8 cellular contexts compared by ENCODE assay signal in the genomic region with DNA sequence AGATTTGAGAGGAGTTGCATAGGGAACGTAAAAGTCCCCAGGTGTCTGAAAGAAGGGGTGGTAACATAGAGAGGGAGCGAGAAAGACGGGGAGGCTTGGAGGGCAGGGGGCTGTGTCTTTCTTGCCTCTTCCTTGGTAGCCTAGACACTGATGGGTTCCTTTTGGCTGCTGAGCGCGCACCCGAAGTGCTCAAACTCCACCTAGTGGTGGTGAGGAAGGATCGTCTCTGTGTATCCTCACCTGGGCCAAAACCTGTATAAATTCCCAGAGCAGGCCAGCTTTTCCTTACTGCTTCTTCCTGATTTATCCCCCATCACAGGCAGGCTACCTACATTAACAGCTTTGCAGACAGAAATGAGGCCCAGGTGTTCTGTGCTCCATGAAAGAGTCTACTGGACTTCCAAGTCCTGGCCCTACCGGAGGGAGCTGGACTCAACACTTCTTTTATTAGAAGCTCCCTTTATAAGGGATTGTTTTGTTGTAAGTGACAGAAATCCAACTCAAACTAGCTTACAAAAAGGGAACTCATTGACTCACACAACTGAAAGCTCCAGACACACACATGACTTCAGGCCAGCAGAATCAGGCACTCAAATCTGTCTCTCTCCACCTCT. TPM values are rescaled to one million over a fixed set of nuclear protein-coding genes. Genes with fewer than 3 reads are reported as not detected.
DNase-seq lines count a peak whose midpoint lies in the region; TF ChIP-seq lines count a peak whose summit lies in the region.

No MANE protein-coding gene starts in this region.

- H3K27me3 ChIP-seq in GM06990 (replicated peaks; ENCODE audit: control insufficient read depth, insufficient read depth, low read length) (no peaks in the 10 kb centered on the region), thyroid gland (no peaks in the 10 kb centered on the region)

- H3K36me3 ChIP-seq in GM06990 (ENCODE audit: control insufficient read depth, insufficient read depth, low read length) (no peaks in the 10 kb centered on the region), thyroid gland (no peaks in the 10 kb centered on the region)

- no peak overlapping the region for H3K4me3 ChIP-seq in GM06990 (replicated peaks; ENCODE audit: low read depth, low read length)
- H3K4me3 ChIP-seq in thyroid gland (replicated peaks in 1 of 3) = no peak overlapping the region

- intact Hi-C loops in activated T-helper 1 cell treated with anti-CD3 and anti-CD28 coated beads, Interleukin-12 subunit alpha, Interleukin-12 subunit beta, Interleukin-2, Interleukin-4 antibody, amounts not matched to agents 30 ng/mL and 10 ng/mL and 1 ng/mL, durations not matched to agents 14 hours and 24 hours and 36 hours (cut with micrococcal nuclease) = loop anchor here (1.0 to 2.0 kb wide), 7 partner anchors 12 to 206 kb away; a partner anchor contains a TSS
- intact Hi-C loops in thyroid gland (cut with DNase I) = loop anchor here (5.0 to 10.0 kb wide), 2 partner anchors 48 to 226 kb away; no protein-coding TSS in a partner anchor

- no peak overlapping the region for H3K4me3 Mint-ChIP-seq in activated T-helper 1 cell treated with anti-CD3 and anti-CD28 coated beads, Interleukin-12 subunit alpha, Interleukin-12 subunit beta, Interleukin-2, Interleukin-4 antibody, amounts not matched to agents 30 ng/mL and 10 ng/mL and 1 ng/mL, durations not matched to agents 14 hours and 24 hours and 36 hours

- TF ChIP-seq CTCF in GM06990 (IDR thresholded peaks at IDR 0.05; ENCODE audit: insufficient read depth, low read length, poor library complexity, severe bottlenecking) = peak; percentile 85
- TF ChIP-seq CTCF in thyroid gland (IDR thresholded peaks at IDR 0.05) = peak; percentile 48 to 89 (median 78)

- H3K4me1 Mint-ChIP-seq in activated T-helper 1 cell treated with anti-CD3 and anti-CD28 coated beads, Interleukin-12 subunit alpha, Interleukin-12 subunit beta, Interleukin-2, Interleukin-4 antibody, amounts not matched to agents 30 ng/mL and 10 ng/mL and 1 ng/mL, durations not matched to agents 14 hours and 24 hours and 36 hours (ENCODE audit: low read depth) = peaks cover 14% of the 10 kb centered on the region

- H3K36me3 Mint-ChIP-seq in activated T-helper 1 cell treated with anti-CD3 and anti-CD28 coated beads, Interleukin-12 subunit alpha, Interleukin-12 subunit beta, Interleukin-2, Interleukin-4 antibody, amounts not matched to agents 30 ng/mL and 10 ng/mL and 1 ng/mL, durations not matched to agents 14 hours and 24 hours and 36 hours (ENCODE audit: low read depth) = no peaks in the 10 kb centered on the region

- no peak for TF ChIP-seq POLR2A in thyroid gland (IDR thresholded peaks at IDR 0.05)

- no peaks in the 10 kb centered on the region for H3K27me3 Mint-ChIP-seq in activated T-helper 1 cell treated with anti-CD3 and anti-CD28 coated beads, Interleukin-12 subunit alpha, Interleukin-12 subunit beta, Interleukin-2, Interleukin-4 antibody, amounts not matched to agents 30 ng/mL and 10 ng/mL and 1 ng/mL, durations not matched to agents 14 hours and 24 hours and 36 hours (ENCODE audit: insufficient read depth)

- 12 to 16% methylated on average over 8 of the region's 8 CpGs for WGBS in thyroid gland, 2 donors

- no peaks in the 10 kb centered on the region for H3K9me3 ChIP-seq in thyroid gland

- peak overlapping the region; percentile 21 for H3K27ac Mint-ChIP-seq in activated T-helper 1 cell treated with anti-CD3 and anti-CD28 coated beads, Interleukin-12 subunit alpha, Interleukin-12 subunit beta, Interleukin-2, Interleukin-4 antibody, amounts not matched to agents 30 ng/mL and 10 ng/mL and 1 ng/mL, durations not matched to agents 14 hours and 24 hours and 36 hours

- no peaks in the 10 kb centered on the region for H3K9me3 Mint-ChIP-seq in activated T-helper 1 cell treated with anti-CD3 and anti-CD28 coated beads, Interleukin-12 subunit alpha, Interleukin-12 subunit beta, Interleukin-2, Interleukin-4 antibody, amounts not matched to agents 30 ng/mL and 10 ng/mL and 1 ng/mL, durations not matched to agents 14 hours and 24 hours and 36 hours

- H3K27ac ChIP-seq in thyroid gland = no peak overlapping the region

- no peak for DNase-seq in GM06990 (ENCODE audit: extremely low read depth, insufficient read length)
- peak; percentile 71 for DNase-seq in HuH-7 (ENCODE audit: low spot score)
- peak; percentile 83 for DNase-seq in RKO (ENCODE audit: low spot score)
- peak; percentile 39 for DNase-seq in activated T-helper 1 cell treated with anti-CD3 and anti-CD28 coated beads, Interleukin-12 subunit alpha, Interleukin-12 subunit beta, Interleukin-2, Interleukin-4 antibody, amounts not matched to agents 30 ng/mL and 10 ng/mL and 1 ng/mL, durations not matched to agents 14 hours and 24 hours and 36 hours (ENCODE audit: low spot score)
- peak; percentile 39 for DNase-seq in fibroblast of the conjunctiva (ENCODE audit: low read depth)
- peak in 49 of 56 donors; percentile 6 to 75 (median 34) for DNase-seq in nucleus accumbens (lab: John Stamatoyannopoulos, UW)
- peak; percentile 52 to 60 for DNase-seq in thyroid gland
- DNase-seq in NCI-H187 treated with DMSO at 0.1 percent for 48 hours (lab: John Stamatoyannopoulos, UW) = no peak

- peaks cover 0 to 3% of the 10 kb centered on the region in 2 donors for H3K4me1 ChIP-seq in thyroid gland

RNA-seq across cellular contexts. Expression of a gene that starts 5.5 kb away (rescaled TPM):
- 5.3 and 5.5 TPM in 2 replicates for total RNA-seq in activated T-helper 1 cell treated with anti-CD3 and anti-CD28 coated beads, Interleukin-12 subunit alpha, Interleukin-12 subunit beta, Interleukin-2, Interleukin-4 antibody, amounts not matched to agents 30 ng/mL and 10 ng/mL and 1 ng/mL, durations not matched to agents 14 hours and 24 hours and 36 hours
- 10 to 100 TPM in 1 of 4 donors, 1 to 10 TPM in 3; 2.9 to 12.7 (median 5.9) TPM for total RNA-seq in thyroid gland

RNA-seq across cellular contexts. Expression of a gene that starts 9.3 kb away (rescaled TPM):
- not detected in 2 replicates for total RNA-seq in activated T-helper 1 cell treated with anti-CD3 and anti-CD28 coated beads, Interleukin-12 subunit alpha, Interleukin-12 subunit beta, Interleukin-2, Interleukin-4 antibody, amounts not matched to agents 30 ng/mL and 10 ng/mL and 1 ng/mL, durations not matched to agents 14 hours and 24 hours and 36 hours
- total RNA-seq in thyroid gland = 1 to 10 TPM; 4.3 to 9.8 (median 6.8) TPM

RNA-seq across cellular contexts. Expression of a gene that starts 12.3 kb away (rescaled TPM):
- total RNA-seq in activated T-helper 1 cell treated with anti-CD3 and anti-CD28 coated beads, Interleukin-12 subunit alpha, Interleukin-12 subunit beta, Interleukin-2, Interleukin-4 antibody, amounts not matched to agents 30 ng/mL and 10 ng/mL and 1 ng/mL, durations not matched to agents 14 hours and 24 hours and 36 hours = 52.9 and 57.9 TPM in 2 replicates
- 10 to 100 TPM; 18.9 to 30.2 (median 22.4) TPM for total RNA-seq in thyroid gland

RNA-seq across cellular contexts. Expression of a gene that starts 38.9 kb away (rescaled TPM):
- not detected in 2 replicates for total RNA-seq in activated T-helper 1 cell treated with anti-CD3 and anti-CD28 coated beads, Interleukin-12 subunit alpha, Interleukin-12 subunit beta, Interleukin-2, Interleukin-4 antibody, amounts not matched to agents 30 ng/mL and 10 ng/mL and 1 ng/mL, durations not matched to agents 14 hours and 24 hours and 36 hours
- not detected for total RNA-seq in thyroid gland

RNA-seq across cellular contexts. Expression of a gene that starts 51.6 kb away (rescaled TPM):
- total RNA-seq in activated T-helper 1 cell treated with anti-CD3 and anti-CD28 coated beads, Interleukin-12 subunit alpha, Interleukin-12 subunit beta, Interleukin-2, Interleukin-4 antibody, amounts not matched to agents 30 ng/mL and 10 ng/mL and 1 ng/mL, durations not matched to agents 14 hours and 24 hours and 36 hours = 189 and 204 TPM in 2 replicates
- total RNA-seq in thyroid gland = 10 to 100 TPM; 14.8 to 39.5 (median 18.3) TPM

Comparison
In these comparisons a context has a peak if more than half of its experiments do, and no peak if none do; other contexts are left out.
1. DNase-seq: peak in HuH-7 (single experiment), RKO (single experiment), activated T-helper 1 cell treated with anti-CD3 and anti-CD28 coated beads, Interleukin-12 subunit alpha, Interleukin-12 subunit beta, Interleukin-2, Interleukin-4 antibody, amounts not matched to agents 30 ng/mL and 10 ng/mL and 1 ng/mL, durations not matched to agents 14 hours and 24 hours and 36 hours (single experiment), fibroblast of the conjunctiva (single experiment), nucleus accumbens (49 of 56) and thyroid gland (2 of 2); none in GM06990 (single experiment) and NCI-H187 treated with DMSO at 0.1 percent for 48 hours (single experiment).